ENCODE assay signal across 33 cellular contexts in the genomic region with DNA sequence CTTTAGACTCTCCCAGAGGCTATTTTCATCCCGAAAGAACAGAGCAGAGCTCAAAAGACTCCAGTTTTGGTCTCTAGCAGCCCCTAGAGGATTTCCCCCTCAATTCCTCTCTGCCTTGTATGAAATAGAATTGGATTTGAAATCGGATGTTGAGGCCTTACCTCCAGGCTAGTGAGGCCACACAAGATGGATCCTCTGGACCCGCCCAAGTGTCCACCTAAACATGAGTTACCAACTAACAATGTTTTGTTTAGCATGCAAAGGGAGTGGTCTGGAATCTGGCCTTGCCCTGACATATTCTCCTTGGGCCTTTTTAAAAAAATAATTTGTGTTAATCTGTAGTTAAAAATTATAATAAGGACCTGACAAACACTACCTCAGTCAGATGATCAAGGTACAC. TPM values are rescaled to one million over a fixed set of nuclear protein-coding genes. Genes with fewer than 3 reads are reported as not detected.
"Had no signal": no experiment of that assay in that cellular context is flagged by ENCODE, and none has a peak within 500 bp of the region (broad histone marks: within the 10 kb centered on the region; RNA-seq: fewer than 3 reads in every experiment).

No MANE protein-coding gene starts in this region.

- H3K27ac ChIP-seq: ascending aorta, coronary artery, dorsolateral prefrontal cortex, esophagus muscularis mucosa, foreskin keratinocyte, gastrocnemius medialis, heart left ventricle had no signal

- H3K4me3 Mint-ChIP-seq: activated CD4-positive, alpha-beta memory T cell treated with anti-CD3 and anti-CD28 coated beads, Interleukin-2, amount 10 ng/mL, durations not matched to agents 7 days and 5 days; activated CD4-positive, alpha-beta T cell treated with anti-CD3 and anti-CD28 coated beads, Interleukin-2, amount 10 ng/mL, durations not matched to agents 7 days and 5 days; activated naive CD4-positive, alpha-beta T cell treated with anti-CD3 and anti-CD28 coated beads, Interleukin-2, amount 10 ng/mL, durations not matched to agents 7 days and 5 days; activated naive CD8-positive, alpha-beta T cell treated with anti-CD3 and anti-CD28 coated beads, Interleukin-2, amount 10 ng/mL, durations not matched to agents 7 days and 5 days; activated T-cell treated with anti-CD3 and anti-CD28 coated beads, Interleukin-2, amount 50 U/mL, for 24 hours; activated T-cell treated with anti-CD3 and anti-CD28 coated beads, Interleukin-2, amount 50 U/mL, for 72 hours; brain; central memory CD8-positive, alpha-beta T cell; endodermal cell; T-helper 17 cell; T-helper 2 cell treated with Interferon-gamma antibody and Interleukin-4, amounts not matched to agents 5 μg/mL and 100 μg/mL, for 36 hours had no signal

- H3K9me3 ChIP-seq: ascending aorta, esophagus muscularis mucosa, gastrocnemius medialis, heart left ventricle had no signal

- FAIRE-seq: bronchial epithelial cell had no signal

- H3K36me3 Mint-ChIP-seq: activated naive CD4-positive, alpha-beta T cell treated with anti-CD3 and anti-CD28 coated beads, Interleukin-2, amount 10 ng/mL, durations not matched to agents 7 days and 5 days; activated naive CD4-positive, alpha-beta T cell treated with anti-CD3 and anti-CD28 coated beads, Interleukin-2, amount 50 U/mL, for 72 hours; activated naive CD8-positive, alpha-beta T cell treated with anti-CD3 and anti-CD28 coated beads, Interleukin-2, amount 10 ng/mL, durations not matched to agents 7 days and 5 days; brain had no signal

- H3K27ac Mint-ChIP-seq: activated CD4-positive, alpha-beta memory T cell treated with anti-CD3 and anti-CD28 coated beads, Interleukin-2, amount 10 ng/mL, durations not matched to agents 7 days and 5 days; activated CD4-positive, alpha-beta T cell treated with anti-CD3 and anti-CD28 coated beads, Interleukin-2, amount 10 ng/mL, durations not matched to agents 7 days and 5 days; activated naive CD4-positive, alpha-beta T cell treated with anti-CD3 and anti-CD28 coated beads, Interleukin-2, amount 10 ng/mL, durations not matched to agents 7 days and 5 days; activated naive CD8-positive, alpha-beta T cell treated with anti-CD3 and anti-CD28 coated beads, Interleukin-2, amount 10 ng/mL, durations not matched to agents 7 days and 5 days; activated T-cell treated with anti-CD3 and anti-CD28 coated beads, Interleukin-2, amount 50 U/mL, for 24 hours; activated T-cell treated with anti-CD3 and anti-CD28 coated beads, Interleukin-2, amount 50 U/mL, for 72 hours; brain; endodermal cell; T-helper 17 cell; T-helper 2 cell treated with Interferon-gamma antibody and Interleukin-4, amounts not matched to agents 5 μg/mL and 100 μg/mL, for 36 hours had no signal

- ATAC-seq: activated naive CD4-positive, alpha-beta T cell treated with anti-CD3 and anti-CD28 coated beads, Interleukin-2, amount 50 U/mL, for 72 hours; activated T-cell treated with anti-CD3 and anti-CD28 coated beads, Interleukin-2, amount 50 U/mL, for 72 hours; foreskin keratinocyte; gastrocnemius medialis; heart left ventricle; T-helper 17 cell had no signal

- H3K4me3 ChIP-seq: ascending aorta, coronary artery, dorsolateral prefrontal cortex, esophagus muscularis mucosa, gastrocnemius medialis, heart left ventricle had no signal

- H3K9me3 Mint-ChIP-seq: activated CD4-positive, alpha-beta memory T cell treated with anti-CD3 and anti-CD28 coated beads, Interleukin-2, amount 10 ng/mL, durations not matched to agents 7 days and 5 days; activated CD4-positive, alpha-beta T cell treated with anti-CD3 and anti-CD28 coated beads, Interleukin-2, amount 10 ng/mL, durations not matched to agents 7 days and 5 days; activated naive CD4-positive, alpha-beta T cell treated with anti-CD3 and anti-CD28 coated beads, Interleukin-2, amount 10 ng/mL, durations not matched to agents 7 days and 5 days; activated naive CD4-positive, alpha-beta T cell treated with anti-CD3 and anti-CD28 coated beads, Interleukin-2, amount 50 U/mL, for 72 hours; activated naive CD8-positive, alpha-beta T cell treated with anti-CD3 and anti-CD28 coated beads, Interleukin-2, amount 10 ng/mL, durations not matched to agents 7 days and 5 days; activated T-cell treated with anti-CD3 and anti-CD28 coated beads, Interleukin-2, amount 50 U/mL, for 24 hours; activated T-cell treated with anti-CD3 and anti-CD28 coated beads, Interleukin-2, amount 50 U/mL, for 72 hours; central memory CD8-positive, alpha-beta T cell; dendritic cell treated with granulocyte-macrophage colony-stimulating factor and Interleukin-4, amounts not matched to agents 40 ng/mL and 50 ng/mL, for 4 days; T-helper 2 cell treated with Interferon-gamma antibody and Interleukin-4, amounts not matched to agents 5 μg/mL and 100 μg/mL, for 36 hours had no signal

- H3K4me1 ChIP-seq: ascending aorta, esophagus muscularis mucosa, foreskin keratinocyte, gastrocnemius medialis, heart left ventricle had no signal

- H3K27me3 ChIP-seq: ascending aorta, esophagus muscularis mucosa, foreskin keratinocyte, gastrocnemius medialis had no signal

- H3K27me3 Mint-ChIP-seq: activated naive CD4-positive, alpha-beta T cell treated with anti-CD3 and anti-CD28 coated beads, Interleukin-2, amount 10 ng/mL, durations not matched to agents 7 days and 5 days; activated naive CD8-positive, alpha-beta T cell treated with anti-CD3 and anti-CD28 coated beads, Interleukin-2, amount 10 ng/mL, durations not matched to agents 7 days and 5 days; central memory CD8-positive, alpha-beta T cell; dendritic cell treated with granulocyte-macrophage colony-stimulating factor and Interleukin-4, amounts not matched to agents 40 ng/mL and 50 ng/mL, for 4 days; T-helper 17 cell had no signal

- H3K4me1 Mint-ChIP-seq: activated CD4-positive, alpha-beta memory T cell treated with anti-CD3 and anti-CD28 coated beads, Interleukin-2, amount 10 ng/mL, durations not matched to agents 7 days and 5 days; brain; central memory CD8-positive, alpha-beta T cell; endodermal cell had no signal

- H3K36me3 ChIP-seq: ascending aorta, esophagus muscularis mucosa, gastrocnemius medialis, heart left ventricle had no signal

- DNase-seq: activated CD4-positive, alpha-beta memory T cell treated with anti-CD3 and anti-CD28 coated beads, Interleukin-2, amount 10 ng/mL, durations not matched to agents 7 days and 5 days; activated CD4-positive, alpha-beta T cell treated with anti-CD3 and anti-CD28 coated beads for 1 hour; activated CD4-positive, alpha-beta T cell treated with anti-CD3 and anti-CD28 coated beads for 4 hours; activated CD4-positive, alpha-beta T cell treated with anti-CD3 and anti-CD28 coated beads, Interleukin-2, amount 10 ng/mL, durations not matched to agents 7 days and 5 days; activated CD4-positive, alpha-beta T cell treated with anti-CD3 and anti-CD28 coated beads, Interleukin-2, amount 50 U/mL, for 4 hours; activated CD8-positive, alpha-beta memory T cell treated with anti-CD3 and anti-CD28 coated beads, Interleukin-2, amount 50 U/mL, for 48 hours; activated gamma-delta T cell; activated naive CD4-positive, alpha-beta T cell; activated naive CD4-positive, alpha-beta T cell treated with anti-CD3 and anti-CD28 coated beads, Interleukin-2, amount 10 ng/mL, durations not matched to agents 7 days and 5 days; activated naive CD8-positive, alpha-beta T cell treated with anti-CD3 and anti-CD28 coated beads, Interleukin-2, amount 10 ng/mL, durations not matched to agents 7 days and 5 days; activated T-cell treated with anti-CD3 and anti-CD28 coated beads for 4 hours; activated T-cell treated with anti-CD3 and anti-CD28 coated beads, Interleukin-2, amount 50 U/mL, for 24 hours; activated T-cell treated with anti-CD3 and anti-CD28 coated beads, Interleukin-2, amount 50 U/mL, for 72 hours; dorsolateral prefrontal cortex; effector memory CD4-positive, alpha-beta T cell; endodermal cell; erythroblast; foreskin keratinocyte; gastrocnemius medialis; glutamatergic neuron; heart left ventricle; T-helper 1 cell; T-helper 17 cell; T1000 had no signal

RNA-seq across cellular contexts. Expression of gene TLR8, which starts 6.4 kb away (rescaled TPM):
- total RNA-seq: activated CD4-positive, alpha-beta memory T cell treated with anti-CD3 and anti-CD28 coated beads, Interleukin-2, amount 10 ng/mL, durations not matched to agents 7 days and 5 days; activated CD4-positive, alpha-beta T cell treated with anti-CD3 and anti-CD28 coated beads, Interleukin-2, amount 10 ng/mL, durations not matched to agents 7 days and 5 days; activated naive CD4-positive, alpha-beta T cell treated with anti-CD3 and anti-CD28 coated beads, Interleukin-2, amount 50 U/mL, for 72 hours; activated T-cell treated with anti-CD3 and anti-CD28 coated beads, Interleukin-2, amount 50 U/mL, for 72 hours; bronchial epithelial cell; endodermal cell; foreskin keratinocyte had no signal
- polyA plus RNA-seq: foreskin keratinocyte had no signal

RNA-seq across cellular contexts. Expression of gene TLR7, which starts 45.9 kb away (rescaled TPM):
- total RNA-seq: activated CD4-positive, alpha-beta memory T cell treated with anti-CD3 and anti-CD28 coated beads, Interleukin-2, amount 10 ng/mL, durations not matched to agents 7 days and 5 days; ascending aorta; bronchial epithelial cell; endodermal cell; foreskin keratinocyte had no signal
- polyA plus RNA-seq: foreskin keratinocyte had no signal
